ENCODE assay signal across 14 cellular contexts in genomic region chr5:12861891-12862290, GRCh38.
"Had no signal": no experiment of that assay in that cellular context is flagged by ENCODE, and none has a peak within 500 bp of the region (broad histone marks: within the 10 kb centered on the region; RNA-seq: fewer than 3 reads in every experiment).

No MANE protein-coding gene starts in this region.

- ATAC-seq: activated naive CD4-positive, alpha-beta T cell treated with anti-CD3 and anti-CD28 coated beads, Interleukin-2, amount 50 U/mL, for 72 hours; effector memory CD8-positive, alpha-beta T cell; left lobe of liver; sciatic nerve; stimulated activated naive CD8-positive, alpha-beta T cell treated with anti-CD3 and anti-CD28 coated beads, Interleukin-15, Interleukin-2, amounts not matched to agents 100 U/mL and 50 U/mL, for 24 hours; upper lobe of right lung had no signal

- H3K4me1 Mint-ChIP-seq: activated B cell treated with CpG ODN at 0.5 μM for 24 hours, nephron progenitor cell had no signal

- H3K27ac ChIP-seq: brain microvascular endothelial cell, upper lobe of right lung had no signal

- H3K36me3 Mint-ChIP-seq: activated naive CD4-positive, alpha-beta T cell treated with anti-CD3 and anti-CD28 coated beads, Interleukin-2, amount 50 U/mL, for 72 hours had no signal

- H3K27ac Mint-ChIP-seq: activated B cell treated with CpG ODN at 0.5 μM for 24 hours; activated naive CD4-positive, alpha-beta T cell treated with anti-CD3 and anti-CD28 coated beads, Interleukin-2, amount 50 U/mL, for 72 hours; effector memory CD8-positive, alpha-beta T cell; nephron progenitor cell had no signal

- H3K4me3 ChIP-seq: upper lobe of right lung had no signal

- DNase-seq: activated B cell treated with CpG ODN at 0.5 μM for 24 hours; activated T-cell treated with anti-CD3 and anti-CD28 coated beads, Interleukin-2, amount 50 U/mL, for 1 hour; amniotic stem cell; brain microvascular endothelial cell; effector memory CD8-positive, alpha-beta T cell; hippocampal formation; nephron progenitor cell; stimulated activated CD4-positive, alpha-beta T cell treated with anti-CD3 and anti-CD28 coated beads, Interleukin-4, amount 100 ng/mL, for 1 hour; stimulated activated CD8-positive, alpha-beta memory T cell treated with anti-CD3 and anti-CD28 coated beads, Interleukin-4, amount 100 ng/mL, for 48 hours; stimulated activated naive CD8-positive, alpha-beta T cell treated with anti-CD3 and anti-CD28 coated beads, Interleukin-15, Interleukin-2, amounts not matched to agents 100 U/mL and 50 U/mL, for 24 hours; upper lobe of right lung had no signal

- H3K9me3 Mint-ChIP-seq: nephron progenitor cell had no signal

- H3K9me3 ChIP-seq: upper lobe of right lung had no signal

- H3K36me3 ChIP-seq: brain microvascular endothelial cell, upper lobe of right lung had no signal

- H3K4me1 ChIP-seq: upper lobe of right lung had no signal

- H3K4me3 Mint-ChIP-seq: activated B cell treated with CpG ODN at 0.5 μM for 24 hours; effector memory CD8-positive, alpha-beta T cell; nephron progenitor cell had no signal

- H3K27me3 ChIP-seq: brain microvascular endothelial cell, upper lobe of right lung had no signal

- H3K27me3 Mint-ChIP-seq: activated B cell treated with CpG ODN at 0.5 μM for 24 hours; effector memory CD8-positive, alpha-beta T cell had no signal
